ENCODE assay signal across 8 cellular contexts in the genomic region with DNA sequence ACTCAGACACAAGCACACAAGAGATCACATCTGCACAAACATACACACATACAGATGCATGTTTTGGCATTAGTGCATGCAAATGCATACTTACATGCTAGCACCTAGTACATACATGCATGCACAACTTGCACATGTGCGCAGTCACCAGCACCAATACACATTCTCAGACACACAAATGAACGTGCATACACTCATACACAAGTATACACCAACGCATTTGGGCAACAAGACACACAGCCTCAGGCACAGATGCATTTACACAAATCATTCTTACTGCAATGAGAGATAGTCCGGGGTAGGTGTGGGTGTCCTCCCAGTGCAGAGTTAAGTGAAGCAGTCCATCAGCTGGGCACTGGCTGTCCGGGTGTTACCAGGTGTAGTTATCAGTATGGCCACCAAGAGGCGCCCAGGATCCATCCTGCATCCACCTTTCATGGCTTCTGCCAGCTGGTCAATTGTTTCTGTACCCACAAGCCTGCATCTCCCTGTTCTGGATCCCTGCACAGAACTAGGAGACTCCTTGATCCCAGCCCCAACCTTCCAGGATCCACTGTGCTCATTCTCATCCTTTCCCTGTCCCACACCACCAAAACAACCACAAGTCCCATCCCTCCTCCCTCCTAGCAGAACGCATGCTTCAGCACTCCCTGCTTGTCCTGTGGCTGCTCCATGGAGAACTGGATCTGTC. TPM values are rescaled to one million over a fixed set of nuclear protein-coding genes. Genes with fewer than 3 reads are reported as not detected.
DNase-seq lines count a peak whose midpoint lies in the region; ATAC-seq and TF ChIP-seq lines count a peak whose summit lies in the region.

No MANE protein-coding gene starts in this region.

- H3K4me1 Mint-ChIP-seq in activated T-cell treated with anti-CD3 and anti-CD28 coated beads, Interleukin-2, amount 50 U/mL, for 24 hours (ENCODE audit: low read depth) = no peaks in the 10 kb centered on the region

- ATAC-seq in GM18498 (IDR thresholded peaks at IDR 0.05; ENCODE audit: unreplicated experiment) (peak; percentile 85), HG03520 (IDR thresholded peaks at IDR 0.05; ENCODE audit: unreplicated experiment) (peak; percentile 83), foreskin keratinocyte (peak; percentile 88), omental fat pad (ENCODE audit: low FRiP score) (peak; percentile 70), aorta (ENCODE audit: low FRiP score) (peak; percentile 87)

- intact Hi-C loops in aorta (cut with DNase I) = loop anchor here in 1 of 2 donors (2.0 kb wide), 2 partner anchors 36 to 338 kb away; no protein-coding TSS in a partner anchor

- no peak overlapping the region for H3K27ac ChIP-seq in foreskin keratinocyte
- no peak overlapping the region for H3K27ac ChIP-seq in aorta (ENCODE audit: low read depth in 1 of 2, low read length in 2 of 2)

- H3K9me3 Mint-ChIP-seq in activated T-cell treated with anti-CD3 and anti-CD28 coated beads, Interleukin-2, amount 50 U/mL, for 24 hours = no peaks in the 10 kb centered on the region

- TF ChIP-seq CTCF in foreskin keratinocyte (conservative IDR thresholded peaks at IDR 0.05) = peak; percentile 89
- TF ChIP-seq CTCF in omental fat pad (IDR thresholded peaks at IDR 0.05) = peak in 1 of 3 donors; percentile 68

- H3K4me3 ChIP-seq in aorta (ENCODE audit: low read length in 2 of 2) = no peak overlapping the region

- H3K27ac Mint-ChIP-seq in activated T-cell treated with anti-CD3 and anti-CD28 coated beads, Interleukin-2, amount 50 U/mL, for 24 hours = no peak overlapping the region

- peaks cover 6% of the 10 kb centered on the region for H3K36me3 Mint-ChIP-seq in activated T-cell treated with anti-CD3 and anti-CD28 coated beads, Interleukin-2, amount 50 U/mL, for 24 hours (ENCODE audit: low read depth)

- H3K4me3 Mint-ChIP-seq in activated T-cell treated with anti-CD3 and anti-CD28 coated beads, Interleukin-2, amount 50 U/mL, for 24 hours = no peak overlapping the region

- no peaks in the 10 kb centered on the region for H3K4me1 ChIP-seq in foreskin keratinocyte
- no peaks in the 10 kb centered on the region for H3K4me1 ChIP-seq in aorta (ENCODE audit: control insufficient read depth in 1 of 2, insufficient read depth in 2 of 2, low read length in 2 of 2)

- DNase-seq in AG08395 (ENCODE audit: low spot score) (peak; percentile 88), NOMO-1 treated with DMSO at 0.1 percent for 48 hours (lab: John Stamatoyannopoulos, UW; ENCODE audit: unreplicated experiment) (peak; percentile 34), foreskin keratinocyte (peak; percentile 26 to 55), omental fat pad (ENCODE audit: low spot score) (peak; percentile 49), aorta (peak; percentile 61 to 83)
- DNase-seq in activated T-cell treated with anti-CD3 and anti-CD28 coated beads, Interleukin-2, amount 50 U/mL, for 24 hours = peak; percentile 60

- H3K27me3 ChIP-seq in foreskin keratinocyte = no peaks in the 10 kb centered on the region
- no peaks in the 10 kb centered on the region for H3K27me3 ChIP-seq in aorta (ENCODE audit: control insufficient read depth in 1 of 2, insufficient read depth in 2 of 2, low read length in 1 of 2)

- H3K27me3 Mint-ChIP-seq in activated T-cell treated with anti-CD3 and anti-CD28 coated beads, Interleukin-2, amount 50 U/mL, for 24 hours = peaks cover 5% of the 10 kb centered on the region

- H3K36me3 ChIP-seq in aorta (ENCODE audit: control insufficient read depth in 1 of 2, insufficient read depth in 2 of 2, low read length in 1 of 2) = no peaks in the 10 kb centered on the region

- H3K9me3 ChIP-seq in aorta (ENCODE audit: control insufficient read depth, low read length) = no peaks in the 10 kb centered on the region

- 20 to 21% methylated on average over 7 of the region's 7 CpGs for WGBS in aorta, 2 donors

RNA-seq across cellular contexts. Expression of gene FOXE3, which starts 27.4 kb away (rescaled TPM):
- total RNA-seq in foreskin keratinocyte (not detected in 2 replicates), omental fat pad (not detected), aorta (not detected)
- polyA plus RNA-seq in foreskin keratinocyte (0.07 and 0.08 TPM in 2 replicates), aorta (not detected)

RNA-seq across cellular contexts. Expression of gene FOXD2, which starts 49.2 kb away (rescaled TPM):
- total RNA-seq in foreskin keratinocyte (0.14 and 0.20 TPM in 2 replicates), omental fat pad (under 1 TPM in 2 of 4 donors, not detected in 2; 0.12 to 0.16 TPM), aorta (1 to 10 TPM; 1.6 to 2.7 TPM)
- polyA plus RNA-seq in foreskin keratinocyte (0.11 TPM in 2 replicates), aorta (1 to 10 TPM in 1 of 2 donors, under 1 TPM in 1; 0.38 to 4.2 TPM)

RNA-seq across cellular contexts. Expression of gene CMPK1, which starts 55.1 kb away (rescaled TPM):
- 79.4 and 80.3 TPM in 2 replicates for total RNA-seq in foreskin keratinocyte
- polyA plus RNA-seq in foreskin keratinocyte = 39.9 and 46.3 TPM in 2 replicates
- 100 to 1,000 TPM in 3 of 4 donors, 10 to 100 TPM in 1; 96.9 to 120 (median 112) TPM for total RNA-seq in omental fat pad
- 100 to 1,000 TPM; 113 to 120 TPM for total RNA-seq in aorta
- polyA plus RNA-seq in aorta = 100 to 1,000 TPM; 100 to 424 TPM

Comparison
In these comparisons a context has a peak if more than half of its experiments do, and no peak if none do; other contexts are left out.
1. DNase-seq: peak in every context shown above with its lines; median percentile 88 in AG08395; 72 in aorta; 60 in activated T-cell treated with anti-CD3 and anti-CD28 coated beads, Interleukin-2, amount 50 U/mL, for 24 hours; 49 in omental fat pad; 40 in foreskin keratinocyte; 34 in NOMO-1 treated with DMSO at 0.1 percent for 48 hours.